ENCODE assay signal across 1 cellular context in genomic region chr10:76111986-76112825, GRCh38.
TF ChIP-seq lines count a peak whose summit lies in the region.

No MANE protein-coding gene starts in this region.

TF ChIP-seq in GM23338, 12 proteins besides CTCF, POLR2A, EP300 and RAD21 (continued from another document):
- TF ChIP-seq ZNF462 (CRISPR knock-in tag; IDR thresholded peaks at IDR 0.05) = no peak
- TF ChIP-seq POLR2AphosphoS5 (IDR thresholded peaks at IDR 0.05; ENCODE audit: low read depth) = no peak
- TF ChIP-seq ETS1 (IDR thresholded peaks at IDR 0.05) = no peak
- no peak for TF ChIP-seq EZH2 (IDR thresholded peaks at IDR 0.05; ENCODE audit: low read depth, unreplicated experiment)
- TF ChIP-seq EZH2phosphoT487 (IDR thresholded peaks at IDR 0.05; ENCODE audit: unreplicated experiment) = no peak
